11 cellular contexts compared by ENCODE assay signal in genomic region chr2:237262838-237263771, GRCh38.
DNase-seq lines count a peak whose midpoint lies in the region; ATAC-seq and TF ChIP-seq lines count a peak whose summit lies in the region.
"Had no signal": no experiment of that assay in that cellular context is flagged by ENCODE, and none has a peak within 500 bp of the region (broad histone marks: within the 10 kb centered on the region; RNA-seq: fewer than 3 reads in every experiment).

No MANE protein-coding gene starts in this region.

- peaks cover 7% of the 10 kb centered on the region for H3K4me1 ChIP-seq in foreskin keratinocyte
- H3K4me1 ChIP-seq in smooth muscle cell (ENCODE audit: low read depth) = peaks cover 21% of the 10 kb centered on the region

- peaks cover 29% of the 10 kb centered on the region for H3F3A ChIP-seq in smooth muscle cell (ENCODE audit: low read depth)

- H3K9me3 ChIP-seq in smooth muscle cell (replicated peaks; ENCODE audit: low read depth) = no peaks in the 10 kb centered on the region
- no peaks in the 10 kb centered on the region for H3K9me3 ChIP-seq in WERI-Rb-1 (ENCODE audit: severe bottlenecking)

- 86% methylated on average over 10 of the region's 10 CpGs for whole genome bisulfite sequencing in smooth muscle cell (ENCODE audit: low lambda C conversion rate)

- no peaks in the 10 kb centered on the region for H3K79me2 ChIP-seq in smooth muscle cell (ENCODE audit: low read depth)

- DNase-seq in HPDE6-E6E7 (ENCODE audit: extremely low spot score) (peak; percentile 46), SKM-1 (lab: John Stamatoyannopoulos, UW; ENCODE audit: unreplicated experiment) (peak; percentile 3), foreskin keratinocyte (peak; percentile 63 to 77), smooth muscle cell (lab: John Stamatoyannopoulos, UW; ENCODE audit: unreplicated experiment) (no peak), WERI-Rb-1 (no peak), SHP77 treated with DMSO at 0.1 percent for 48 hours (lab: John Stamatoyannopoulos, UW) (no peak)
- DNase-seq: activated T-cell treated with anti-CD3 and anti-CD28 coated beads, Interleukin-2, amount 50 U/mL, for 48 hours; cerebellar nuclear complex; NCI-H345 had no signal

- no peak for TF ChIP-seq CTCF in foreskin keratinocyte (conservative IDR thresholded peaks at IDR 0.05)
- TF ChIP-seq CTCF in smooth muscle cell (IDR thresholded peaks at IDR 0.05; ENCODE audit: borderline replicate concordance, insufficient read depth, poor library complexity, severe bottlenecking) = no peak
- no peak for TF ChIP-seq CTCF in WERI-Rb-1 (IDR thresholded peaks at IDR 0.05; ENCODE audit: low read depth, low read length)

- H3K36me3 ChIP-seq in smooth muscle cell (ENCODE audit: low read depth) (no peaks in the 10 kb centered on the region), WERI-Rb-1 (no peaks in the 10 kb centered on the region)

- no peaks in the 10 kb centered on the region for H3K27me3 ChIP-seq in foreskin keratinocyte
- no peaks in the 10 kb centered on the region for H3K27me3 ChIP-seq in smooth muscle cell (ENCODE audit: low read depth)
- no peaks in the 10 kb centered on the region for H3K27me3 ChIP-seq in WERI-Rb-1 (ENCODE audit: insufficient read depth, low read depth, severe bottlenecking)

- ATAC-seq in foreskin keratinocyte = peak; percentile 26
- no peak for ATAC-seq in HG02763 (IDR thresholded peaks at IDR 0.05; ENCODE audit: unreplicated experiment)
- ATAC-seq in GM21381 (IDR thresholded peaks at IDR 0.05; ENCODE audit: unreplicated experiment) = no peak

- no peak overlapping the region for H3K4me3 ChIP-seq in smooth muscle cell
- H3K4me3 ChIP-seq in WERI-Rb-1 (ENCODE audit: low read depth, low read length) = no peak overlapping the region

- no peak overlapping the region for H3K9ac ChIP-seq in smooth muscle cell (ENCODE audit: low read depth)

- H3K4me2 ChIP-seq in smooth muscle cell = peak overlapping the region; percentile 35

- no peak overlapping the region for H2AFZ ChIP-seq in smooth muscle cell (ENCODE audit: low read depth)

- no peak overlapping the region for H3K27ac ChIP-seq in foreskin keratinocyte
- H3K27ac ChIP-seq in smooth muscle cell (ENCODE audit: low read depth) = peak overlapping the region; percentile 98
- H3K27ac ChIP-seq in WERI-Rb-1 = no peak overlapping the region

- H4K20me1 ChIP-seq in smooth muscle cell (ENCODE audit: low read depth) = no peaks in the 10 kb centered on the region

Comparison
In these comparisons a context has a peak if more than half of its experiments do, and no peak if none do; other contexts are left out.
1. DNase-seq: peak in HPDE6-E6E7 (single experiment), SKM-1 (single experiment) and foreskin keratinocyte (2 of 2); none in smooth muscle cell (single experiment), WERI-Rb-1 (single experiment) and SHP77 treated with DMSO at 0.1 percent for 48 hours (single experiment).